27 cellular contexts compared by ENCODE assay signal in genomic region chr2:150008901-150009300, GRCh38.
"Had no signal": no experiment of that assay in that cellular context is flagged by ENCODE, and none has a peak within 500 bp of the region (broad histone marks: within the 10 kb centered on the region; RNA-seq: fewer than 3 reads in every experiment).

No MANE protein-coding gene starts in this region.

- DNase-seq: activated CD4-positive, alpha-beta memory T cell treated with anti-CD3 and anti-CD28 coated beads for 36 hours; activated CD4-positive, alpha-beta T cell treated with anti-CD3 and anti-CD28 coated beads for 4 hours; activated CD4-positive, alpha-beta T cell treated with anti-CD3 and anti-CD28 coated beads, Interleukin-2, amount 50 U/mL, for 1 hour; activated CD8-positive, alpha-beta memory T cell treated with anti-CD3 and anti-CD28 coated beads, Interleukin-2, amount 50 U/mL, for 4 hours; activated gamma-delta T cell treated with Interleukin-2 at 50 U/mL for 16 hours; activated naive CD4-positive, alpha-beta T cell treated with anti-CD3 and anti-CD28 coated beads, Interleukin-2, amount 10 ng/mL, durations not matched to agents 7 days and 5 days; activated T-cell treated with anti-CD3 and anti-CD28 coated beads for 4 hours; activated T-cell treated with anti-CD3 and anti-CD28 coated beads, Interleukin-2, amount 50 U/mL, for 4 hours; amniotic stem cell; aorta; brain microvascular endothelial cell; MG63; MV-4-11; NCI-H1092; NCI-H1436 treated with DMSO at 0.1 percent for 48 hours; NCI-H1694 treated with DMSO at 0.1 percent for 48 hours; NCI-H2029; NCI-H2107; NCI-H2171; NCI-H510A; NCI-H526; NCI-H748 treated with DMSO at 0.1 percent for 48 hours; OCI-M1; SHP77; SJCRH30 had no signal

- H3K4me3 ChIP-seq: cardiac muscle cell, MG63, SJCRH30, SK-N-MC had no signal

- H3K36me3 ChIP-seq: brain microvascular endothelial cell, cardiac muscle cell, MG63, SJCRH30 had no signal

- H3K9me3 ChIP-seq: MG63, SJCRH30 had no signal

- H3K27ac ChIP-seq: brain microvascular endothelial cell, cardiac muscle cell, SJCRH30, SK-N-MC had no signal

- H3K27me3 ChIP-seq: brain microvascular endothelial cell, cardiac muscle cell, MG63, SJCRH30 had no signal

- H3K4me1 ChIP-seq: SJCRH30 had no signal
